2 cellular contexts compared by ENCODE assay signal in the genomic region with DNA sequence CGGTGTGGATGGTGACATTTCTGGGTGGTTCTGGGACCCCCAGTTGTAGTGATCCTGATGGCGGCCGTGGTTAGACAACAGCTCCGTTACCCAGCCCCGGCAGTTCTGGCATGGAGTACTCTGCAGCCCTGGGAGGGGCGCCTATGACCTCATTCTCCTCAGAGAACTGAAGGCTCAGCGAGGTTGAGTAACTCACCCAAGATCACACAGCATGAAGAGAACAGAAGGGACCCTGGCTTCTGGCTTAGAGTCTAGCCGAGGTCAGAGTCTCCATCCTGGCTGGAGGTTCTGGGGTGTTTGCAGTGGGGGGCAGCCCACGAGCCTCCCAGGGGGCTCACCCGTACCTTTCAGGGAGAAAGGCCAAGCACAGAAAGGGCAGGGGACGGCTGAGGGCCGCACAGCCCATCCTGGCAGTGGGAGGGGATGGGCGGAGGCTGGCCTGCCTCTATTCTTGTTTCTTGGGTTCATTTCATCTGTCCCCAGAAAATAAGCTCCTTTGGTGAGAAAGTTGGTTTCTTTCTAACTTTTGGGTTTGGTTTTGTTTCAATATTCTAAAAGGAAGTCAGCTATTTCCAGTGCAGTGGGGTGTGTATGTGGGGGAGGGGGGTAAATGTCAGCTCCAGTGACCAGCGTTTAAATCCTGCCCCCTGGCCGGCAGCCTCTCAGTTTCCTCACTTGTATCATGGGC.
A peak's percentile ranks its signal among the peaks of the same experiment; 100 is the strongest.
TF ChIP-seq lines count a peak whose summit lies in the region.

No MANE protein-coding gene starts in this region.

TF ChIP-seq in HEK293, 187 proteins besides CTCF, POLR2A, EP300 and RAD21 (continued from another document):
- TF ChIP-seq, protein P1, sequence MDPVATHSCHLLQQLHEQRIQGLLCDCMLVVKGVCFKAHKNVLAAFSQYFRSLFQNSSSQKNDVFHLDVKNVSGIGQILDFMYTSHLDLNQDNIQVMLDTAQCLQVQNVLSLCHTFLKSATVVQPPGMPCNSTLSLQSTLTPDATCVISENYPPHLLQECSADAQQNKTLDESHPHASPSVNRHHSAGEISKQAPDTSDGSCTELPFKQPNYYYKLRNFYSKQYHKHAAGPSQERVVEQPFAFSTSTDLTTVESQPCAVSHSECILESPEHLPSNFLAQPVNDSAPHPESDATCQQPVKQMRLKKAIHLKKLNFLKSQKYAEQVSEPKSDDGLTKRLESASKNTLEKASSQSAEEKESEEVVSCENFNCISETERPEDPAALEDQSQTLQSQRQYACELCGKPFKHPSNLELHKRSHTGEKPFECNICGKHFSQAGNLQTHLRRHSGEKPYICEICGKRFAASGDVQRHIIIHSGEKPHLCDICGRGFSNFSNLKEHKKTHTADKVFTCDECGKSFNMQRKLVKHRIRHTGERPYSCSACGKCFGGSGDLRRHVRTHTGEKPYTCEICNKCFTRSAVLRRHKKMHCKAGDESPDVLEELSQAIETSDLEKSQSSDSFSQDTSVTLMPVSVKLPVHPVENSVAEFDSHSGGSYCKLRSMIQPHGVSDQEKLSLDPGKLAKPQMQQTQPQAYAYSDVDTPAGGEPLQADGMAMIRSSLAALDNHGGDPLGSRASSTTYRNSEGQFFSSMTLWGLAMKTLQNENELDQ (tag by site-specific recombination; IDR thresholded peaks at IDR 0.05; ENCODE audit: low read depth), result no peak
- TF ChIP-seq KLF8 (tag by site-specific recombination; IDR thresholded peaks at IDR 0.05), result no peak
- no peak for TF ChIP-seq ZNF292 (tag by site-specific recombination; IDR thresholded peaks at IDR 0.05; ENCODE audit: borderline replicate concordance, low read depth)
- TF ChIP-seq, protein P2, sequence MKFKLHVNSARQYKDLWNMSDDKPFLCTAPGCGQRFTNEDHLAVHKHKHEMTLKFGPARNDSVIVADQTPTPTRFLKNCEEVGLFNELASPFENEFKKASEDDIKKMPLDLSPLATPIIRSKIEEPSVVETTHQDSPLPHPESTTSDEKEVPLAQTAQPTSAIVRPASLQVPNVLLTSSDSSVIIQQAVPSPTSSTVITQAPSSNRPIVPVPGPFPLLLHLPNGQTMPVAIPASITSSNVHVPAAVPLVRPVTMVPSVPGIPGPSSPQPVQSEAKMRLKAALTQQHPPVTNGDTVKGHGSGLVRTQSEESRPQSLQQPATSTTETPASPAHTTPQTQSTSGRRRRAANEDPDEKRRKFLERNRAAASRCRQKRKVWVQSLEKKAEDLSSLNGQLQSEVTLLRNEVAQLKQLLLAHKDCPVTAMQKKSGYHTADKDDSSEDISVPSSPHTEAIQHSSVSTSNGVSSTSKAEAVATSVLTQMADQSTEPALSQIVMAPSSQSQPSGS (tag by site-specific recombination; IDR thresholded peaks at IDR 0.05; ENCODE audit: low read depth), result 0 out of 2 replicates have a peak, but pooled peaks have one; percentile 11
- TF ChIP-seq, protein P3, sequence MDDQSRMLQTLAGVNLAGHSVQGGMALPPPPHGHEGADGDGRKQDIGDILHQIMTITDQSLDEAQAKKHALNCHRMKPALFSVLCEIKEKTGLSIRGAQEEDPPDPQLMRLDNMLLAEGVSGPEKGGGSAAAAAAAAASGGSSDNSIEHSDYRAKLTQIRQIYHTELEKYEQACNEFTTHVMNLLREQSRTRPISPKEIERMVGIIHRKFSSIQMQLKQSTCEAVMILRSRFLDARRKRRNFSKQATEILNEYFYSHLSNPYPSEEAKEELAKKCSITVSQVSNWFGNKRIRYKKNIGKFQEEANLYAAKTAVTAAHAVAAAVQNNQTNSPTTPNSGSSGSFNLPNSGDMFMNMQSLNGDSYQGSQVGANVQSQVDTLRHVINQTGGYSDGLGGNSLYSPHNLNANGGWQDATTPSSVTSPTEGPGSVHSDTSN (CRISPR knock-in tag; IDR thresholded peaks at IDR 0.05), result no peak
- peak; percentile 97 for TF ChIP-seq ZNF768 (tag by site-specific recombination; IDR thresholded peaks at IDR 0.05)

TF ChIP-seq in liver, 16 proteins besides CTCF, POLR2A, EP300 and RAD21:
- TF ChIP-seq, protein P4, sequence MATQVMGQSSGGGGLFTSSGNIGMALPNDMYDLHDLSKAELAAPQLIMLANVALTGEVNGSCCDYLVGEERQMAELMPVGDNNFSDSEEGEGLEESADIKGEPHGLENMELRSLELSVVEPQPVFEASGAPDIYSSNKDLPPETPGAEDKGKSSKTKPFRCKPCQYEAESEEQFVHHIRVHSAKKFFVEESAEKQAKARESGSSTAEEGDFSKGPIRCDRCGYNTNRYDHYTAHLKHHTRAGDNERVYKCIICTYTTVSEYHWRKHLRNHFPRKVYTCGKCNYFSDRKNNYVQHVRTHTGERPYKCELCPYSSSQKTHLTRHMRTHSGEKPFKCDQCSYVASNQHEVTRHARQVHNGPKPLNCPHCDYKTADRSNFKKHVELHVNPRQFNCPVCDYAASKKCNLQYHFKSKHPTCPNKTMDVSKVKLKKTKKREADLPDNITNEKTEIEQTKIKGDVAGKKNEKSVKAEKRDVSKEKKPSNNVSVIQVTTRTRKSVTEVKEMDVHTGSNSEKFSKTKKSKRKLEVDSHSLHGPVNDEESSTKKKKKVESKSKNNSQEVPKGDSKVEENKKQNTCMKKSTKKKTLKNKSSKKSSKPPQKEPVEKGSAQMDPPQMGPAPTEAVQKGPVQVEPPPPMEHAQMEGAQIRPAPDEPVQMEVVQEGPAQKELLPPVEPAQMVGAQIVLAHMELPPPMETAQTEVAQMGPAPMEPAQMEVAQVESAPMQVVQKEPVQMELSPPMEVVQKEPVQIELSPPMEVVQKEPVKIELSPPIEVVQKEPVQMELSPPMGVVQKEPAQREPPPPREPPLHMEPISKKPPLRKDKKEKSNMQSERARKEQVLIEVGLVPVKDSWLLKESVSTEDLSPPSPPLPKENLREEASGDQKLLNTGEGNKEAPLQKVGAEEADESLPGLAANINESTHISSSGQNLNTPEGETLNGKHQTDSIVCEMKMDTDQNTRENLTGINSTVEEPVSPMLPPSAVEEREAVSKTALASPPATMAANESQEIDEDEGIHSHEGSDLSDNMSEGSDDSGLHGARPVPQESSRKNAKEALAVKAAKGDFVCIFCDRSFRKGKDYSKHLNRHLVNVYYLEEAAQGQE (IDR thresholded peaks at IDR 0.05), result no peak
- TF ChIP-seq YY1 (IDR thresholded peaks at IDR 0.05), result no peak
- TF ChIP-seq FOXA2 (IDR thresholded peaks at IDR 0.05), result no peak
- TF ChIP-seq EGR1 (IDR thresholded peaks at IDR 0.05; ENCODE audit: low read depth in 2 of 2), result no peak
